Comparison of ENCODE assay signal across 1 cellular context in genomic region chr3:72847751-72848702, GRCh38.
TF ChIP-seq lines count a peak whose summit lies in the region.

Gene SHQ1, minus strand, starts transcription at chr3:72848445. Its CDS starts 105 bp downstream, at chr3:72848340.

TF ChIP-seq in HepG2, 621 proteins besides CTCF, POLR2A, EP300 and RAD21 (continued from another document and continues in another):
- TF ChIP-seq ZBTB40 (IDR thresholded peaks at IDR 0.05), result peak; percentile 72
- TF ChIP-seq ZBTB40 (CRISPR knock-in tag; IDR thresholded peaks at IDR 0.05), result peak; percentile 77
- TF ChIP-seq CC2D1A (CRISPR knock-in tag; IDR thresholded peaks at IDR 0.05), result no peak
- TF ChIP-seq ZNF678 (CRISPR knock-in tag; IDR thresholded peaks at IDR 0.05), result 0 out of 2 replicates have a peak, but pooled peaks have one; percentile 25
- peak; percentile 80; the same call in 1 of the 2 replicates for TF ChIP-seq BRF2 (CRISPR knock-in tag; IDR thresholded peaks at IDR 0.05)
- TF ChIP-seq ZNF574 (CRISPR knock-in tag; IDR thresholded peaks at IDR 0.05), result peak; percentile 95
- peak; percentile 84; the same call in 1 of the 2 replicates for TF ChIP-seq BCL3 (CRISPR knock-in tag; IDR thresholded peaks at IDR 0.05)
- TF ChIP-seq ZNF460 (CRISPR knock-in tag; IDR thresholded peaks at IDR 0.05; ENCODE audit: borderline replicate concordance), result no peak
- TF ChIP-seq HDAC2 (CRISPR knock-in tag; IDR thresholded peaks at IDR 0.05), result no peak; the same call in none of the 2 replicates
- peak; percentile 72; the same call in 1 of the 2 replicates for TF ChIP-seq SNAPC2 (CRISPR knock-in tag; IDR thresholded peaks at IDR 0.05)
- TF ChIP-seq ZNF264 (CRISPR knock-in tag; IDR thresholded peaks at IDR 0.05), result no peak
- TF ChIP-seq ZNF564 (CRISPR knock-in tag; IDR thresholded peaks at IDR 0.05), result no peak
- no peak for TF ChIP-seq ZNF432 (CRISPR knock-in tag; IDR thresholded peaks at IDR 0.05; ENCODE audit: borderline replicate concordance)
- no peak for TF ChIP-seq ZNF383 (CRISPR knock-in tag; IDR thresholded peaks at IDR 0.05; ENCODE audit: borderline replicate concordance)
- no peak for TF ChIP-seq ZNF670 (CRISPR knock-in tag; IDR thresholded peaks at IDR 0.05; ENCODE audit: borderline replicate concordance)
- peak; percentile 69; the same call in 1 of the 2 replicates for TF ChIP-seq ZFY (CRISPR knock-in tag; IDR thresholded peaks at IDR 0.05)
- TF ChIP-seq ZNF331 (CRISPR knock-in tag; IDR thresholded peaks at IDR 0.05), result peak; percentile 78
- no peak for TF ChIP-seq ISL2 (CRISPR knock-in tag; IDR thresholded peaks at IDR 0.05)
- no peak for TF ChIP-seq ZNF234 (CRISPR knock-in tag; conservative IDR thresholded peaks at IDR 0.05)
- TF ChIP-seq ZNF709 (CRISPR knock-in tag; IDR thresholded peaks at IDR 0.05), result peak; percentile 96
- TF ChIP-seq ZNF672 (CRISPR knock-in tag; IDR thresholded peaks at IDR 0.05), result no peak
- peak; percentile 64; the same call in 1 of the 2 replicates for TF ChIP-seq TP53 (CRISPR knock-in tag; conservative IDR thresholded peaks at IDR 0.05)
- peak; percentile 87 for TF ChIP-seq KAT8 (CRISPR knock-in tag; IDR thresholded peaks at IDR 0.05)
- TF ChIP-seq ZNF724P (CRISPR knock-in tag; IDR thresholded peaks at IDR 0.05; ENCODE audit: borderline replicate concordance), result peak; percentile 95
- peak; percentile 89 for TF ChIP-seq ZMYM2 (CRISPR knock-in tag; IDR thresholded peaks at IDR 0.05)
- TF ChIP-seq ZKSCAN1 (IDR thresholded peaks at IDR 0.05; ENCODE audit: low read length), result no peak
- TF ChIP-seq KDM5A (IDR thresholded peaks at IDR 0.05; ENCODE audit: borderline replicate concordance, low read length), result peak; percentile 59; the same call in 1 of the 2 replicates
- TF ChIP-seq ZNF543 (CRISPR knock-in tag; IDR thresholded peaks at IDR 0.05), result 0 out of 2 replicates have a peak, but pooled peaks have one; percentile 56
- no peak for TF ChIP-seq ZSCAN22 (CRISPR knock-in tag; IDR thresholded peaks at IDR 0.05)
- 0 out of 2 replicates have a peak, but pooled peaks have one; percentile 18 for TF ChIP-seq ZNF510 (CRISPR knock-in tag; IDR thresholded peaks at IDR 0.05; ENCODE audit: low read depth)
- TF ChIP-seq SNAPC4 (CRISPR knock-in tag; IDR thresholded peaks at IDR 0.05), result no peak
- peak; percentile 75 for TF ChIP-seq NR2C2 (CRISPR knock-in tag; IDR thresholded peaks at IDR 0.05; ENCODE audit: borderline replicate concordance)
- TF ChIP-seq IKZF5 (CRISPR knock-in tag; IDR thresholded peaks at IDR 0.05), result peak; percentile 82
- no peak for TF ChIP-seq ZFP36L2 (CRISPR knock-in tag; IDR thresholded peaks at IDR 0.05)
- peak; percentile 31; the same call in 1 of the 2 replicates for TF ChIP-seq SALL2 (CRISPR knock-in tag; IDR thresholded peaks at IDR 0.05)
- TF ChIP-seq MXI1 (IDR thresholded peaks at IDR 0.05; ENCODE audit: borderline replicate concordance, low read depth, low read length), result peak; percentile 100
- peak; percentile 83 for TF ChIP-seq POLR2G (IDR thresholded peaks at IDR 0.05; ENCODE audit: low read depth, low read length)
- no peak for TF ChIP-seq ZNF780A (CRISPR knock-in tag; IDR thresholded peaks at IDR 0.05)
- peak; percentile 89; the same call in 1 of the 2 replicates for TF ChIP-seq MYC (CRISPR knock-in tag; IDR thresholded peaks at IDR 0.05; ENCODE audit: borderline replicate concordance)
- TF ChIP-seq KMT2B (CRISPR knock-in tag; IDR thresholded peaks at IDR 0.05), result peak; percentile 98
- 0 out of 2 replicates have a peak, but pooled peaks have one; percentile 68 for TF ChIP-seq ZSCAN12 (CRISPR knock-in tag; IDR thresholded peaks at IDR 0.05)
- no peak for TF ChIP-seq ZNF33B (CRISPR knock-in tag; IDR thresholded peaks at IDR 0.05)
- TF ChIP-seq REPIN1 (CRISPR knock-in tag; IDR thresholded peaks at IDR 0.05; ENCODE audit: borderline replicate concordance, low read depth), result peak; percentile 92
- TF ChIP-seq ZNF576 (CRISPR knock-in tag; IDR thresholded peaks at IDR 0.05), result no peak
- TF ChIP-seq ZMYM4 (CRISPR knock-in tag; IDR thresholded peaks at IDR 0.05), result peak; percentile 86
- no peak for TF ChIP-seq MBD4 (IDR thresholded peaks at IDR 0.05; ENCODE audit: borderline replicate concordance, low read length)
